Comparison of ENCODE assay signal across 9 cellular contexts in genomic region chr22:45502215-45503070, GRCh38. TPM values are rescaled to one million over a fixed set of nuclear protein-coding genes. Genes with fewer than 3 reads are reported as not detected.
DNase-seq lines count a peak whose midpoint lies in the region; ATAC-seq, FAIRE-seq and TF ChIP-seq lines count a peak whose summit lies in the region.
"Had no signal": no experiment of that assay in that cellular context is flagged by ENCODE, and none has a peak within 500 bp of the region (broad histone marks: within the 10 kb centered on the region; RNA-seq: fewer than 3 reads in every experiment).

Gene FBLN1 (plus strand): TSS chr22:45502883. CDS start chr22:45502986, 103 bp downstream.

- TF ChIP-seq CTCF in 22Rv1 (IDR thresholded peaks at IDR 0.05), result peak; percentile 31; the same call in 1 of the 2 replicates
- TF ChIP-seq CTCF in HCT116 (IDR thresholded peaks at IDR 0.05 in 2 of 3, conservative IDR thresholded peaks at IDR 0.05 in 1 of 3; ENCODE audit: borderline replicate concordance in 1 of 3, insufficient read depth in 1 of 3, low read depth in 2 of 3, low read length in 2 of 3), result no peak; a peak in 1 of 6 replicates
- TF ChIP-seq CTCF in brain (conservative IDR thresholded peaks at IDR 0.05), result peak in 1 of 2 experiments; percentile 41
- peak in 1 of 3 experiments; percentile 15 for TF ChIP-seq CTCF in keratinocyte (optimal IDR thresholded peaks at IDR 0.05 in 1 of 3, IDR thresholded peaks at IDR 0.05 in 1 of 3, conservative IDR thresholded peaks at IDR 0.05 in 1 of 3; ENCODE audit: extremely low read depth in 1 of 3, insufficient read depth in 2 of 3, low read length in 3 of 3)

- dilution Hi-C loops in keratinocyte (cut with MboI; ENCODE audit: extremely low pct_ligation_motif_present, low sequenced_read_pairs), result no loop called here

- BruUV-seq in HCT116 (replicated peaks; lab: Mats Ljungman, UMichigan), result no TSS peak

- H3K4me2 ChIP-seq in HCT116 (ENCODE audit: low read length) (peak within 1 kb of the TSS; percentile 74), keratinocyte (ENCODE audit: control insufficient read depth, extremely low read depth, insufficient read depth, low read depth, low read length) (peak within 1 kb of the TSS; percentile 82)

- peak within 1 kb of the TSS; percentile 51 for H3K9ac ChIP-seq in HCT116 (ENCODE audit: low read length)
- peak within 1 kb of the TSS; percentile 69 for H3K9ac ChIP-seq in keratinocyte (ENCODE audit: control insufficient read depth, extremely low read depth, insufficient read depth, low read length)

- peak within 1 kb of the TSS; percentile 58 to 100 (median 99) for H3K27ac Mint-ChIP-seq in brain
- H3K27ac Mint-ChIP-seq in stimulated activated memory B cell treated with anti-CD40 and anti-IgM and Interleukin-4, amounts not matched to agents 10 μg/mL and 1 μg/mL and 100 μg/mL, for 72 hours, result no peak within 1 kb of the TSS

- no peaks in the 10 kb centered on the region for H3K9me2 ChIP-seq in HCT116 (ENCODE audit: insufficient read depth)

- no peak for FAIRE-seq in keratinocyte (lab: Jason Lieb, UNC)
- no peak for FAIRE-seq in GM12892 (lab: Jason Lieb, UNC)
- FAIRE-seq: GM12878 had no signal

- peak within 1 kb of the TSS; percentile 86 to 94 (median 88) for H3K4me3 Mint-ChIP-seq in brain
- no peak within 1 kb of the TSS for H3K4me3 Mint-ChIP-seq in stimulated activated memory B cell treated with anti-CD40 and anti-IgM and Interleukin-4, amounts not matched to agents 10 μg/mL and 1 μg/mL and 100 μg/mL, for 72 hours

- RAD21 ChIA-PET in HCT116 (lab: Charles Lee; ENCODE audit: low non-redundant PET in 1 of 2, low total read pairs in 2 of 2, uncharacterized antibody in 2 of 2, unreplicated experiment in 2 of 2), result no interaction called here

- TF ChIP-seq POLR2A in HCT116 (IDR thresholded peaks at IDR 0.05; ENCODE audit: borderline replicate concordance, extremely low read depth, insufficient read depth, insufficient read length) (no peak), GM12892 (IDR thresholded peaks at IDR 0.05; ENCODE audit: low read depth, low read length) (no peak)

- H3K4me1 Mint-ChIP-seq in brain, result peaks cover 65% of the 10 kb centered on the region
- peaks cover 19% of the 10 kb centered on the region for H3K4me1 Mint-ChIP-seq in stimulated activated memory B cell treated with anti-CD40 and anti-IgM and Interleukin-4, amounts not matched to agents 10 μg/mL and 1 μg/mL and 100 μg/mL, for 72 hours

- H3K36me3 Mint-ChIP-seq in brain, result no peaks in the 10 kb centered on the region
- no peaks in the 10 kb centered on the region for H3K36me3 Mint-ChIP-seq in stimulated activated memory B cell treated with anti-CD40 and anti-IgM and Interleukin-4, amounts not matched to agents 10 μg/mL and 1 μg/mL and 100 μg/mL, for 72 hours

- H4K20me1 ChIP-seq in HCT116 (ENCODE audit: insufficient read depth) (no peaks in the 10 kb centered on the region), keratinocyte (ENCODE audit: control insufficient read depth, extremely low read depth, insufficient read depth, low read length) (no peaks in the 10 kb centered on the region)

- H3K79me2 ChIP-seq in HCT116 (ENCODE audit: insufficient read depth, low read length) (no peaks in the 10 kb centered on the region), keratinocyte (ENCODE audit: control insufficient read depth, insufficient read depth, low read length) (no peaks in the 10 kb centered on the region)

- H3K36me3 ChIP-seq in HCT116 (ENCODE audit: control insufficient read depth in 1 of 2, insufficient read depth in 2 of 2, low read length in 2 of 2) (no peaks in the 10 kb centered on the region), keratinocyte (ENCODE audit: control insufficient read depth in 2 of 2, extremely low read depth in 1 of 2, insufficient read depth in 2 of 2, low read length in 2 of 2) (no peaks in the 10 kb centered on the region)

- H3K9me1 ChIP-seq in keratinocyte (ENCODE audit: control insufficient read depth, extremely low read depth, insufficient read depth, low read length), result no peaks in the 10 kb centered on the region

- H3K4me3 ChIP-seq in HCT116 (replicated peaks in 1 of 2; ENCODE audit: low read depth in 1 of 2, low read length in 2 of 2) (peak within 1 kb of the TSS; percentile 42 to 58), keratinocyte (ENCODE audit: control insufficient read depth in 2 of 3, extremely low read depth in 1 of 3, insufficient read depth in 2 of 3, low read depth in 1 of 3, low read length in 3 of 3) (peak within 1 kb of the TSS; percentile 47 to 65 (median 56))
- H3K4me3 ChIP-seq: GM12878 had no signal

- CTCF ChIA-PET in HCT116 (lab: Charles Lee), result no interaction called here

- intact Hi-C loops in HCT116 (cut with micrococcal nuclease), result no loop called here

- H3K27ac ChIP-seq in 22Rv1, result no peak within 1 kb of the TSS
- peak within 1 kb of the TSS; percentile 35; the same call in 1 of the 2 replicates for H3K27ac ChIP-seq in HCT116 (ENCODE audit: low read depth, low read length)
- peak within 1 kb of the TSS; percentile 43 for H3K27ac ChIP-seq in keratinocyte (ENCODE audit: control insufficient read depth, insufficient read depth, low read length)

- peaks cover 10% of the 10 kb centered on the region for H3K27me3 Mint-ChIP-seq in brain
- peaks cover 75% of the 10 kb centered on the region for H3K27me3 Mint-ChIP-seq in stimulated activated memory B cell treated with anti-CD40 and anti-IgM and Interleukin-4, amounts not matched to agents 10 μg/mL and 1 μg/mL and 100 μg/mL, for 72 hours

- POLR2A ChIA-PET in HCT116 (lab: Charles Lee), result no interaction called here

- TF ChIP-seq RAD21 in HCT116 (IDR thresholded peaks at IDR 0.05; ENCODE audit: low read depth), result no peak

- DNase-seq in HCT116 (ENCODE audit: low read depth, low spot score) (no peak), keratinocyte (ENCODE audit: low read depth, low spot score) (no peak), GM12892 (ENCODE audit: insufficient read length) (no peak)

- no peak within 1 kb of the TSS for H2AFZ ChIP-seq in HCT116 (ENCODE audit: low read depth, low read length, poor library complexity, severe bottlenecking)
- peak within 1 kb of the TSS; percentile 68 for H2AFZ ChIP-seq in keratinocyte (ENCODE audit: control insufficient read depth, low read length)

- H3K27me3 ChIP-seq in HCT116 (ENCODE audit: insufficient read depth, low read length) (no peaks in the 10 kb centered on the region), keratinocyte (ENCODE audit: control insufficient read depth, extremely low read depth, insufficient read depth, low read length) (no peaks in the 10 kb centered on the region)

- H3K9me3 ChIP-seq in HCT116 (ENCODE audit: control insufficient read depth in 1 of 2, insufficient read depth in 1 of 2, low read depth in 1 of 2, low read length in 2 of 2) (no peaks in the 10 kb centered on the region), keratinocyte (ENCODE audit: control insufficient read depth, low read depth, low read length) (no peaks in the 10 kb centered on the region)

- peaks cover 0 to 5% (median 0%) of the 10 kb centered on the region in 5 experiments for H3K9me3 Mint-ChIP-seq in brain
- H3K9me3 Mint-ChIP-seq in stimulated activated memory B cell treated with anti-CD40 and anti-IgM and Interleukin-4, amounts not matched to agents 10 μg/mL and 1 μg/mL and 100 μg/mL, for 72 hours, result no peaks in the 10 kb centered on the region

- peak; percentile 80 for ATAC-seq in HCT116
- peak; percentile 54 for ATAC-seq in stimulated activated memory B cell treated with anti-CD40 and anti-IgM and Interleukin-4, amounts not matched to agents 10 μg/mL and 1 μg/mL and 100 μg/mL, for 72 hours
- no peak for ATAC-seq in GM19397 (IDR thresholded peaks at IDR 0.05; ENCODE audit: unreplicated experiment)
- no peak for ATAC-seq in HG02981 (IDR thresholded peaks at IDR 0.05; ENCODE audit: unreplicated experiment)
- ATAC-seq: GM12878 had no signal

- H3K4me1 ChIP-seq in HCT116 (ENCODE audit: control insufficient read depth in 1 of 2, insufficient read depth in 2 of 2, low read length in 2 of 2), result peaks cover 0 to 13% of the 10 kb centered on the region in 2 experiments; a peak in 3 of 4 replicates
- H3K4me1 ChIP-seq in keratinocyte (ENCODE audit: control insufficient read depth, extremely low read depth, insufficient read depth, low read length), result peaks cover 14% of the 10 kb centered on the region

TF ChIP-seq in HCT116, 20 proteins besides CTCF, POLR2A, EP300 and RAD21 (continues in another document):
- TF ChIP-seq ZFX (IDR thresholded peaks at IDR 0.05) (peak; percentile 50; the same call in 1 of the 2 replicates), TCF7L2 (IDR thresholded peaks at IDR 0.05; ENCODE audit: borderline replicate concordance, extremely low read depth, insufficient read depth, insufficient read length) (peak; percentile 89), FOSL1 (IDR thresholded peaks at IDR 0.05; ENCODE audit: low read depth) (no peak), CBX3 (IDR thresholded peaks at IDR 0.05; ENCODE audit: low read depth) (no peak), EZH2 (IDR thresholded peaks at IDR 0.05) (no peak)

RNA-seq across cellular contexts. Expression of gene FBLN1, which starts in this region (rescaled TPM):
- 23.4 TPM for total RNA-seq in HCT116 (2021; ENCODE audit: unreplicated experiment)
- polyA plus RNA-seq in HCT116 (2012), result 28.5 and 33.2 TPM in 2 replicates
- 135 TPM for polyA plus RNA-seq in brain (ENCODE audit: insufficient read depth, low read depth, low replicate concordance)
- 9.7 to 24.4 TPM (median 13.7 TPM) in 3 replicates for polyA plus RNA-seq in keratinocyte
- polyA plus RNA-seq in keratinocyte (2011; ENCODE audit: low read depth), result 12.4 TPM
- polyA plus RNA-seq in keratinocyte (2011; cell fraction: cytosol; rRNA removed), result 7.2 and 13.8 TPM in 2 replicates
- polyA plus RNA-seq in keratinocyte (2011; cell fraction: nucleus; rRNA removed), result 16.0 and 18.5 TPM in 2 replicates
- polyA plus RNA-seq in keratinocyte (2012; ENCODE audit: low replicate concordance), result 15.2 and 35.7 TPM in 2 replicates
- polyA minus RNA-seq in keratinocyte, result 13.9 to 37.6 TPM (median 14.2 TPM) in 3 replicates
- polyA minus RNA-seq in keratinocyte (2011; cell fraction: cytosol; rRNA and poly(A)+ RNA removed), result 25.9 TPM
- polyA minus RNA-seq in keratinocyte (2011; cell fraction: nucleus; rRNA and poly(A)+ RNA removed), result 18.0 and 22.1 TPM in 2 replicates
- polyA plus RNA-seq in GM12892 (2012; ENCODE audit: missing spikeins), result not detected

Comparison
In these comparisons a context has a peak if more than half of its experiments do, and no peak if none do; other contexts are left out.
1. ATAC-seq: peak in HCT116 (single experiment) and stimulated activated memory B cell treated with anti-CD40 and anti-IgM and Interleukin-4, amounts not matched to agents 10 μg/mL and 1 μg/mL and 100 μg/mL, for 72 hours (single experiment); none in GM19397 (single experiment) and HG02981 (single experiment).